Comparison of ENCODE assay signal across 14 cellular contexts in genomic region chr2:11682590-11682915, GRCh38. TPM values are rescaled to one million over a fixed set of nuclear protein-coding genes. Genes with fewer than 3 reads are reported as not detected.
A peak's percentile ranks its signal among the peaks of the same experiment; 100 is the strongest.
DNase-seq lines count a peak whose midpoint lies in the region; ATAC-seq, FAIRE-seq and TF ChIP-seq lines count a peak whose summit lies in the region.
"Had no signal": no experiment of that assay in that cellular context is flagged by ENCODE, and none has a peak within 500 bp of the region (broad histone marks: within the 10 kb centered on the region; RNA-seq: fewer than 3 reads in every experiment).

No MANE protein-coding gene starts in this region.

- no peaks in the 10 kb centered on the region for H3K36me3 ChIP-seq in BLaER1 treated with 17β-estradiol and CSF1 and Interleukin-3, amounts not matched to agents 10 nM and 100 nM
- H3K36me3 ChIP-seq in MM.1S (replicated peaks; ENCODE audit: insufficient read depth, low read length) = no peaks in the 10 kb centered on the region
- H3K36me3 ChIP-seq in neural progenitor cell = no peaks in the 10 kb centered on the region
- no peaks in the 10 kb centered on the region for H3K36me3 ChIP-seq in stomach
- H3K36me3 ChIP-seq in psoas muscle (ENCODE audit: insufficient read depth in 1 of 2, low read depth in 1 of 2) = no peaks in the 10 kb centered on the region
- H3K36me3 ChIP-seq: BE2C, HAP-1 had no signal

- peaks cover 14% of the 10 kb centered on the region for H3K27me3 Mint-ChIP-seq in neural progenitor cell (ENCODE audit: insufficient read depth, low read depth)

- H3K4me3 ChIP-seq in BLaER1 treated with 17β-estradiol and CSF1 and Interleukin-3, amounts not matched to agents 10 nM and 100 nM = no peak overlapping the region
- H3K4me3 ChIP-seq in MM.1S (ENCODE audit: low read length) (no peak overlapping the region), neural progenitor cell (no peak overlapping the region), stomach (no peak overlapping the region), psoas muscle (no peak overlapping the region)
- H3K4me3 ChIP-seq: A549, HAP-1 had no signal

- peaks cover 27% of the 10 kb centered on the region for H3K4me1 Mint-ChIP-seq in neural progenitor cell

- no peaks in the 10 kb centered on the region for H3K36me3 Mint-ChIP-seq in neural progenitor cell
- H3K36me3 Mint-ChIP-seq: CD4-positive, CD25-positive, alpha-beta regulatory T cell had no signal

- H3K9me3 Mint-ChIP-seq in neural progenitor cell = no peaks in the 10 kb centered on the region
- H3K9me3 Mint-ChIP-seq: CD4-positive, CD25-positive, alpha-beta regulatory T cell had no signal

- H3K9ac ChIP-seq in BLaER1 treated with 17β-estradiol and CSF1 and Interleukin-3, amounts not matched to agents 10 nM and 100 nM = no peak overlapping the region
- H3K9ac ChIP-seq in MM.1S (ENCODE audit: low read length) (no peak overlapping the region), neural progenitor cell (no peak overlapping the region)

- no peaks in the 10 kb centered on the region; a peak in 1 of 22 replicates for H3K27me3 ChIP-seq in BLaER1 treated with 17β-estradiol and CSF1 and Interleukin-3, amounts not matched to agents 10 nM and 100 nM
- H3K27me3 ChIP-seq in MM.1S (replicated peaks; ENCODE audit: insufficient read depth, low read length) (0 out of 2 replicates have a peak, but pooled peaks cover 13% of the 10 kb centered on the region), neural progenitor cell (no peaks in the 10 kb centered on the region), stomach (peaks cover 0 to 19% (median 9%) of the 10 kb centered on the region in 3 donors), psoas muscle (ENCODE audit: insufficient read depth in 3 of 3, low read length in 2 of 3) (no peaks in the 10 kb centered on the region)
- H3K27me3 ChIP-seq: BE2C had no signal

- H3K4me3 Mint-ChIP-seq in neural progenitor cell = no peak overlapping the region

- no peaks in the 10 kb centered on the region for H3K9me3 ChIP-seq in BLaER1 treated with 17β-estradiol and CSF1 and Interleukin-3, amounts not matched to agents 10 nM and 100 nM (replicated peaks in 1 of 11)
- H3K9me3 ChIP-seq in MM.1S (replicated peaks; ENCODE audit: insufficient read depth, low read length) = no peaks in the 10 kb centered on the region
- no peaks in the 10 kb centered on the region for H3K9me3 ChIP-seq in neural progenitor cell (ENCODE audit: low read depth)
- H3K9me3 ChIP-seq in stomach = no peaks in the 10 kb centered on the region
- no peaks in the 10 kb centered on the region for H3K9me3 ChIP-seq in psoas muscle
- H3K9me3 ChIP-seq: A549, BE2C, HAP-1 had no signal

- no peak for FAIRE-seq in frontal cortex (lab: Jason Lieb, UNC)
- FAIRE-seq: A549 had no signal

- ATAC-seq in psoas muscle = no peak

- TF ChIP-seq CTCF in MM.1S (IDR thresholded peaks at IDR 0.05; ENCODE audit: low read length) (no peak), neural progenitor cell (IDR thresholded peaks at IDR 0.05) (no peak), stomach (IDR thresholded peaks at IDR 0.05) (no peak), psoas muscle (IDR thresholded peaks at IDR 0.05) (no peak)

- no peak overlapping the region for H3K27ac ChIP-seq in BLaER1 treated with 17β-estradiol and CSF1 and Interleukin-3, amounts not matched to agents 10 nM and 100 nM
- H3K27ac ChIP-seq in MM.1S (ENCODE audit: low read length) (no peak overlapping the region), neural progenitor cell (no peak overlapping the region), stomach (no peak overlapping the region), psoas muscle (no peak overlapping the region)
- H3K27ac ChIP-seq: A549, HL-60 had no signal

- peak overlapping the region in 6 of 11 experiments; percentile 14 to 44 (median 30); a peak in 7 of 22 replicates for H3K4me2 ChIP-seq in BLaER1 treated with 17β-estradiol and CSF1 and Interleukin-3, amounts not matched to agents 10 nM and 100 nM
- H3K4me2 ChIP-seq in MM.1S (ENCODE audit: low read depth, low read length) = peak overlapping the region; percentile 13; the same call in 1 of the 2 replicates
- no peak overlapping the region for H3K4me2 ChIP-seq in neural progenitor cell
- H3K4me2 ChIP-seq: A549 had no signal

- H3K79me2 ChIP-seq in MM.1S (ENCODE audit: low read length) (no peaks in the 10 kb centered on the region), neural progenitor cell (ENCODE audit: low read depth) (no peaks in the 10 kb centered on the region)

- no peaks in the 10 kb centered on the region for H3F3A ChIP-seq in MM.1S (ENCODE audit: insufficient read depth, low read length)
- no peaks in the 10 kb centered on the region for H3F3A ChIP-seq in neural progenitor cell (ENCODE audit: low read depth)

- H3K4me1 ChIP-seq in BLaER1 treated with 17β-estradiol and CSF1 and Interleukin-3, amounts not matched to agents 10 nM and 100 nM = peaks cover 0 to 13% (median 7%) of the 10 kb centered on the region in 10 experiments; a peak in 11 of 20 replicates
- H3K4me1 ChIP-seq in MM.1S (ENCODE audit: low read length) (peaks cover 4% of the 10 kb centered on the region; the same call in 1 of the 2 replicates), neural progenitor cell (peaks cover 16% of the 10 kb centered on the region), stomach (peaks cover 0 to 21% (median 11%) of the 10 kb centered on the region in 4 donors), psoas muscle (peaks cover 71% of the 10 kb centered on the region)
- H3K4me1 ChIP-seq: BE2C, HAP-1 had no signal

- no peak for TF ChIP-seq POLR2A in stomach (IDR thresholded peaks at IDR 0.05)

- DNase-seq in MM.1S (no peak), neural progenitor cell (ENCODE audit: low spot score) (no peak), stomach (peak; percentile 1), psoas muscle (no peak), frontal cortex (ENCODE audit: low spot score in 2 of 2) (no peak)
- DNase-seq: GF-D8 had no signal

- H2AFZ ChIP-seq in MM.1S (ENCODE audit: low read length) (no peak overlapping the region), neural progenitor cell (replicated peaks) (no peak overlapping the region)

- TF ChIP-seq EP300 in stomach (IDR thresholded peaks at IDR 0.05) = no peak

- WGBS in stomach, 5 donors = 89 to 93% (median 91%) methylated on average over 8 of the region's 8 CpGs
- 88 to 97% (median 93%) methylated on average over 8 of the region's 8 CpGs for WGBS in psoas muscle, 3 donors

- H3K9me2 ChIP-seq in MM.1S (replicated peaks; ENCODE audit: insufficient read depth, low read length) = no peaks in the 10 kb centered on the region

- H3K27ac Mint-ChIP-seq in neural progenitor cell = peak overlapping the region; percentile 78
- H3K27ac Mint-ChIP-seq: CD4-positive, CD25-positive, alpha-beta regulatory T cell had no signal

- no peaks in the 10 kb centered on the region; a peak in 1 of 22 replicates for H4K20me1 ChIP-seq in BLaER1 treated with 17β-estradiol and CSF1 and Interleukin-3, amounts not matched to agents 10 nM and 100 nM
- no peaks in the 10 kb centered on the region for H4K20me1 ChIP-seq in MM.1S (ENCODE audit: insufficient read depth, low read length)
- H4K20me1 ChIP-seq in neural progenitor cell (ENCODE audit: low read depth) = no peaks in the 10 kb centered on the region

- intact Hi-C loops in stomach (cut with DNase I; ENCODE audit: low total_unique reads) (no loop called here), psoas muscle (cut with DNase I) (loop anchor here (5.0 to 10.0 kb wide), 3 partner anchors 85 to 208 kb away; no protein-coding TSS in a partner anchor)

RNA-seq across cellular contexts. Expression of gene NTSR2, which starts 12.6 kb away (rescaled TPM):
- not detected in 2 replicates for total RNA-seq in neural progenitor cell (ENCODE audit: low replicate concordance)
- total RNA-seq in stomach = not detected
- not detected for polyA plus RNA-seq in stomach
- total RNA-seq in psoas muscle = under 1 TPM in 3 of 4 donors, not detected in 1; 0.18 to 0.36 (median 0.22) TPM
- under 1 TPM; 0.35 to 0.97 (median 0.82) TPM for polyA plus RNA-seq in psoas muscle
- 0.82 TPM for total RNA-seq in frontal cortex
- total RNA-seq: CD4-positive, CD25-positive, alpha-beta regulatory T cell; H1 had no signal
- polyA plus RNA-seq: A549; AG04450; CD4-positive, CD25-positive, alpha-beta regulatory T cell had no signal
